Comparison of ENCODE assay signal across 9 cellular contexts in the genomic region with DNA sequence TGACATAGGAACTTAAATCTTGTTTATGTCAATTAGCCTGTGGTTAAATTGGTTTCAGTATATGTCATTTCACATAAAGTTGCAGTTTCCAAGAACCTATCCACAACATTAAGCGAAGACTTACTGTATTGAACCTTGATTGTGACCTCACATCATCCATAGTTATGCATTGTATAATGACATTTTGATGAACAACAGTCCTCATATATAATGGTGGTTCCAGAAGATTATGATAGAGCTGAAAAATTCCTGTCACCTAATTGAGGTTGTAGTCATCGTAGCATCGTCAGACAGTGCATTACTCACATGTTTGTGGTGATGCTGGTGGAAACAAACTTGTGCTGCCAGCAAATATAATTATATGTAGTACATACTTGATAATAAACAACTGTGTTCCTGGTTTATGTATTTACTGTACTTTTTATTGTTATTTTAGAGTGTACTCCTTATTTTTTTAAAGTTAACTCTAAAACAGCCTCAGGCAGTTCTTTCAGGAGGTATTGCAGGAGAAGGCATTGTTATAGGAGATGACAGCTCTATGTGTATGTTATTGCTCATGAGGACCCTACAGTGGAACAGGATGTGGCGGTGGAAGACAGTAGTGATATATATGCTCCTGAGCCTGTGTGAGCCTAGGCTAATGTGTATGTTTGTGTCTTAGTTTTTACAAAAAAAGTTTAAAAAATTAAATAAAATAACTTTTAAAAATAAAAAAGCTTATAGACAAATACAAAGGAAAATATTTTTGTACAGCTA. TPM values are rescaled to one million over a fixed set of nuclear protein-coding genes. Genes with fewer than 3 reads are reported as not detected.
DNase-seq lines count a peak whose midpoint lies in the region; ATAC-seq lines count a peak whose summit lies in the region.
"Had no signal": no experiment of that assay in that cellular context is flagged by ENCODE, and none has a peak within 500 bp of the region (broad histone marks: within the 10 kb centered on the region; RNA-seq: fewer than 3 reads in every experiment).

No MANE protein-coding gene starts in this region.

- peaks cover 22% of the 10 kb centered on the region for H3K4me1 Mint-ChIP-seq in activated CD4-positive, alpha-beta T cell treated with anti-CD3 and anti-CD28 coated beads for 36 hours
- H3K4me1 Mint-ChIP-seq in activated CD4-positive, alpha-beta memory T cell treated with anti-CD3 and anti-CD28 coated beads for 36 hours (ENCODE audit: low read depth) = peaks cover 24% of the 10 kb centered on the region

- CTCF ChIA-PET in activated CD4-positive, alpha-beta T cell treated with anti-CD3 and anti-CD28 coated beads for 36 hours (lab: Charles Lee) = interaction anchor here (1.1 to 2.3 kb wide), 4 partner anchors 12 to 56 kb away, joined by 3 to 6 read pairs (median 4); no protein-coding TSS in a partner anchor
- CTCF ChIA-PET in activated CD4-positive, alpha-beta memory T cell treated with anti-CD3 and anti-CD28 coated beads for 36 hours (lab: Charles Lee) = interaction anchor here (1.4 to 1.6 kb wide), 3 partner anchors 22 to 678 kb away, joined by 5 to 6 read pairs (median 5); partner anchors contain the start of gene UBE2E3

- POLR2A ChIA-PET in activated CD4-positive, alpha-beta T cell treated with anti-CD3 and anti-CD28 coated beads for 36 hours (lab: Charles Lee) = no interaction called here
- POLR2A ChIA-PET in activated CD4-positive, alpha-beta memory T cell treated with anti-CD3 and anti-CD28 coated beads for 36 hours (lab: Charles Lee) = no interaction called here

- no peak overlapping the region for H3K27ac Mint-ChIP-seq in activated CD4-positive, alpha-beta T cell treated with anti-CD3 and anti-CD28 coated beads for 36 hours
- H3K27ac Mint-ChIP-seq in activated CD4-positive, alpha-beta memory T cell treated with anti-CD3 and anti-CD28 coated beads for 36 hours = no peak overlapping the region
- H3K27ac Mint-ChIP-seq: IgD-negative memory B cell had no signal

- H3K27me3 Mint-ChIP-seq in activated CD4-positive, alpha-beta T cell treated with anti-CD3 and anti-CD28 coated beads for 36 hours = no peaks in the 10 kb centered on the region
- H3K27me3 Mint-ChIP-seq in activated CD4-positive, alpha-beta memory T cell treated with anti-CD3 and anti-CD28 coated beads for 36 hours = no peaks in the 10 kb centered on the region
- H3K27me3 Mint-ChIP-seq: IgD-negative memory B cell had no signal

- peak; percentile 40 for DNase-seq in activated CD4-positive, alpha-beta T cell treated with anti-CD3 and anti-CD28 coated beads for 36 hours
- DNase-seq in activated CD4-positive, alpha-beta T cell treated with anti-CD3 and anti-CD28 coated beads for 1 hour = no peak
- DNase-seq in activated CD4-positive, alpha-beta memory T cell treated with anti-CD3 and anti-CD28 coated beads for 36 hours = peak; percentile 24
- DNase-seq in renal cortical epithelial cell (ENCODE audit: low read depth) (peak; percentile 51), NOMO-1 treated with dmso at 0.1 percent for 144 hours (lab: John Stamatoyannopoulos, UW; ENCODE audit: unreplicated experiment) (no peak), SIG-M5 treated with dmso at 0.1 percent for 504 hours (lab: John Stamatoyannopoulos, UW; ENCODE audit: unreplicated experiment) (no peak), NCI-H2107 treated with DMSO at 0.1 percent for 48 hours (lab: John Stamatoyannopoulos, UW; ENCODE audit: unreplicated experiment) (no peak)

- H3K36me3 Mint-ChIP-seq in activated CD4-positive, alpha-beta T cell treated with anti-CD3 and anti-CD28 coated beads for 36 hours (ENCODE audit: low read depth) = peaks cover 7% of the 10 kb centered on the region
- peaks cover 2% of the 10 kb centered on the region for H3K36me3 Mint-ChIP-seq in activated CD4-positive, alpha-beta memory T cell treated with anti-CD3 and anti-CD28 coated beads for 36 hours
- H3K36me3 Mint-ChIP-seq: IgD-negative memory B cell had no signal

- peak; percentile 88 for ATAC-seq in activated CD4-positive, alpha-beta T cell treated with anti-CD3 and anti-CD28 coated beads for 36 hours
- ATAC-seq in HG02938 (IDR thresholded peaks at IDR 0.05; ENCODE audit: unreplicated experiment) = peak; percentile 80

- H3K9me3 Mint-ChIP-seq in activated CD4-positive, alpha-beta T cell treated with anti-CD3 and anti-CD28 coated beads for 36 hours (ENCODE audit: low read depth) = no peaks in the 10 kb centered on the region
- H3K9me3 Mint-ChIP-seq in activated CD4-positive, alpha-beta memory T cell treated with anti-CD3 and anti-CD28 coated beads for 36 hours = no peaks in the 10 kb centered on the region
- H3K9me3 Mint-ChIP-seq: IgD-negative memory B cell had no signal

- intact Hi-C loops in activated CD4-positive, alpha-beta T cell treated with anti-CD3 and anti-CD28 coated beads for 36 hours (cut with DNase I, micrococcal nuclease) = loop anchor here (2.0 kb wide), 1 partner anchor 56 kb away; the partner anchor contains the start of gene UBE2E3 (in 2 of the 2)
- intact Hi-C loops in activated CD4-positive, alpha-beta memory T cell treated with anti-CD3 and anti-CD28 coated beads for 36 hours (cut with micrococcal nuclease) = loop anchor here (5.0 kb wide), 1 partner anchor 55 kb away; the partner anchor contains the start of gene UBE2E3

- H3K4me3 Mint-ChIP-seq in activated CD4-positive, alpha-beta T cell treated with anti-CD3 and anti-CD28 coated beads for 36 hours = no peak overlapping the region
- H3K4me3 Mint-ChIP-seq in activated CD4-positive, alpha-beta memory T cell treated with anti-CD3 and anti-CD28 coated beads for 36 hours = no peak overlapping the region
- H3K4me3 Mint-ChIP-seq: IgD-negative memory B cell had no signal

RNA-seq across cellular contexts. Expression of gene UBE2E3, which starts 56.6 kb away (rescaled TPM):
- 10 to 100 TPM; 37.0 to 69.6 TPM for total RNA-seq in activated CD4-positive, alpha-beta T cell treated with anti-CD3 and anti-CD28 coated beads for 36 hours
- 10 to 100 TPM; 33.0 to 34.1 TPM for total RNA-seq in activated CD4-positive, alpha-beta memory T cell treated with anti-CD3 and anti-CD28 coated beads for 36 hours
- 75.2 and 102 TPM in 2 replicates for total RNA-seq in renal cortical epithelial cell

Comparison
In these comparisons a context has a peak if more than half of its experiments do, and no peak if none do; other contexts are left out.
1. DNase-seq: peak in activated CD4-positive, alpha-beta T cell treated with anti-CD3 and anti-CD28 coated beads for 36 hours (single experiment), activated CD4-positive, alpha-beta memory T cell treated with anti-CD3 and anti-CD28 coated beads for 36 hours (single experiment) and renal cortical epithelial cell (single experiment); none in activated CD4-positive, alpha-beta T cell treated with anti-CD3 and anti-CD28 coated beads for 1 hour (single experiment), NOMO-1 treated with dmso at 0.1 percent for 144 hours (single experiment), SIG-M5 treated with dmso at 0.1 percent for 504 hours (single experiment) and NCI-H2107 treated with DMSO at 0.1 percent for 48 hours (single experiment).